ENCODE assay signal across 9 cellular contexts in the genomic region with DNA sequence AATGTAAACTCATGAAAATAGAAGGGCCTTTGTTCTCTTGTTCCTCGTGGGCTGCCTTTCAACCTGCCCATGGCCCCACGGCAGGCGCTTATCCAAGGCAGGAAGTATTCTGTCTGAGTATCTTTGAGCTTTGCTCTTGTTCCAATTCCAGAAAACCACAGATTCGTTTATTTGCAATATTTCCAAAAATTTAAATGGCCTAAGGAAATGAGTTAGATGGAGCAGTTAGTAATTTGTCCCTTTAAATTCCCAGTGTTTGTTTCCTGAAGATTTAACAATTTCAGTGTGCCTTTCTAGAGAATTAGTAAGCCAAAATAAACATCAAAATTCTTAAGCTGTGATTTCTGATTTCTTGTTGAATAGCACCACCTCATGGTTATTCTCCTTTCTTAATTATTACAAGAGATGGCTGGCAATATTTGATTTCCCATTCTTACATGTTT.
A peak's percentile ranks its signal among the peaks of the same experiment; 100 is the strongest.
DNase-seq lines count a peak whose midpoint lies in the region; ATAC-seq and TF ChIP-seq lines count a peak whose summit lies in the region.
"Had no signal": no experiment of that assay in that cellular context is flagged by ENCODE, and none has a peak within 500 bp of the region (broad histone marks: within the 10 kb centered on the region; RNA-seq: fewer than 3 reads in every experiment).

No MANE protein-coding gene starts in this region.

- DNase-seq in G401 (ENCODE audit: low spot score): peak; percentile 76
- peak; percentile 49 for DNase-seq in NCI-H1694 treated with DMSO at 0.1 percent for 48 hours (lab: John Stamatoyannopoulos, UW)
- peak; percentile 12 for DNase-seq in brain microvascular endothelial cell
- DNase-seq in left kidney (ENCODE audit: low read depth, low spot score): peak; percentile 54
- no peak for DNase-seq in stimulated activated naive CD4-positive, alpha-beta T cell treated with Interleukin-2 at 50 U/mL for 16 hours (lab: John Stamatoyannopoulos, UW)
- DNase-seq in activated T-cell treated with anti-CD3 and anti-CD28 coated beads, Interleukin-2, amount 50 U/mL, for 4 hours: no peak

- no peak overlapping the region for H3K4me3 Mint-ChIP-seq in activated T-cell treated with anti-CD3 and anti-CD28 coated beads, Interleukin-2, amount 50 U/mL, for 4 hours

- H3K27me3 ChIP-seq in brain microvascular endothelial cell (replicated peaks): no peaks in the 10 kb centered on the region

- ATAC-seq in GM18868 (IDR thresholded peaks at IDR 0.05; ENCODE audit: unreplicated experiment) (no peak), GM19452 (IDR thresholded peaks at IDR 0.05; ENCODE audit: unreplicated experiment) (no peak)
- no peak for ATAC-seq in activated T-cell treated with anti-CD3 and anti-CD28 coated beads, Interleukin-2, amount 50 U/mL, for 4 hours

- H3K36me3 ChIP-seq in brain microvascular endothelial cell (replicated peaks): no peaks in the 10 kb centered on the region

- in situ Hi-C loops in G401 (cut with HindIII; ENCODE audit: low sequenced_read_pairs) (no loop called here), brain microvascular endothelial cell (cut with HindIII; ENCODE audit: low pct_ligation_motif_present, low sequenced_read_pairs) (no loop called here)

- H3K4me1 Mint-ChIP-seq in activated T-cell treated with anti-CD3 and anti-CD28 coated beads, Interleukin-2, amount 50 U/mL, for 4 hours (ENCODE audit: low read depth): peaks cover 4% of the 10 kb centered on the region

- no peak overlapping the region for H3K27ac ChIP-seq in brain microvascular endothelial cell
- H3K27ac ChIP-seq: parathyroid adenoma had no signal

- no peaks in the 10 kb centered on the region for H3K9me3 Mint-ChIP-seq in activated T-cell treated with anti-CD3 and anti-CD28 coated beads, Interleukin-2, amount 50 U/mL, for 4 hours

- no peak for TF ChIP-seq CTCF in brain microvascular endothelial cell (IDR thresholded peaks at IDR 0.05; ENCODE audit: low read depth, low read length, missing control alignments)

- H3K27me3 Mint-ChIP-seq in activated T-cell treated with anti-CD3 and anti-CD28 coated beads, Interleukin-2, amount 50 U/mL, for 4 hours (ENCODE audit: low read depth): peaks cover 2% of the 10 kb centered on the region

- peak overlapping the region; percentile 10 for H3K4me3 ChIP-seq in brain microvascular endothelial cell (ENCODE audit: low read depth, low read length)

- no peaks in the 10 kb centered on the region for H3K36me3 Mint-ChIP-seq in activated T-cell treated with anti-CD3 and anti-CD28 coated beads, Interleukin-2, amount 50 U/mL, for 4 hours (ENCODE audit: insufficient read depth)

Comparison
In these comparisons a context has a peak if more than half of its experiments do, and no peak if none do; other contexts are left out.
1. DNase-seq: peak in G401 (single experiment), NCI-H1694 treated with DMSO at 0.1 percent for 48 hours (single experiment), brain microvascular endothelial cell (single experiment) and left kidney (single experiment); none in stimulated activated naive CD4-positive, alpha-beta T cell treated with Interleukin-2 at 50 U/mL for 16 hours (single experiment) and activated T-cell treated with anti-CD3 and anti-CD28 coated beads, Interleukin-2, amount 50 U/mL, for 4 hours (single experiment).